Comparison of ENCODE assay signal across 26 cellular contexts in the genomic region with DNA sequence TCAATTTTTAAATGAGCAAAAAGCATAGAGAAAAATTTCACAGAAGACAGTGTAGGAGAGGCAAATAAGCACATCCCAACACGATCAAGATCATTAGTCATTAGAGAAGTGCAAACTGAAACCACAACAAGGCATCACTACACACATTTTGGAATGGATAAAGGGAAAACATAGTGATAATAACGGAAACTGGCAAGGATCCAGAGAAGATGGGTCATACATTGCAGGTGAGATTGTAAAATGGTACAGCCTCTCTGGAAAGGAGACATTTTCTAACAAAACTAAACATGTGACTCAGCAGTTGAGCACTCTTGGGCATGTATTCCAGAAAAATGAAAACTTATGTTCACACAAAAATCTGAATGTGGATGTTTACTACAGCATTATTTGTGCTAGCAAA.
DNase-seq lines count a peak whose midpoint lies in the region; ATAC-seq, FAIRE-seq and TF ChIP-seq lines count a peak whose summit lies in the region.
"Had no signal": no experiment of that assay in that cellular context is flagged by ENCODE, and none has a peak within 500 bp of the region (broad histone marks: within the 10 kb centered on the region; RNA-seq: fewer than 3 reads in every experiment).

No MANE protein-coding gene starts in this region.

- peak; percentile 21; the same call in 1 of the 3 replicates for ATAC-seq in GM12878
- ATAC-seq: activated T-cell treated with anti-CD3 and anti-CD28 coated beads, Interleukin-2, amount 50 U/mL, for 4 hours; GM23338; left colon; stimulated activated effector memory CD8-positive, alpha-beta T cell treated with anti-CD3 and anti-CD28 coated beads, Interleukin-12 subunit alpha, Interleukin-12 subunit beta, amount 100 ng/mL, for 72 hours had no signal

- RAD21 ChIA-PET in GM12878 (lab: Charles Lee; ENCODE audit: unreplicated experiment) = interaction anchor here (1.4 kb wide), 1 partner anchor 171 kb away, joined by 3 read pairs; no protein-coding TSS in a partner anchor

- TF ChIP-seq RAD21 in GM12878 (IDR thresholded peaks at IDR 0.05; ENCODE audit: insufficient read depth, low read depth, low read length) = no peak

- BruUV-seq in GM12878 (replicated peaks; lab: Mats Ljungman, UMichigan) (no TSS peak), A673 (replicated peaks; lab: Mats Ljungman, UMichigan) (no TSS peak)

- dilution Hi-C loops in keratinocyte (cut with MboI; ENCODE audit: extremely low pct_ligation_motif_present, low sequenced_read_pairs) = no loop called here

- H3K27ac ChIP-seq in GM12878 (ENCODE audit: control insufficient read depth, insufficient read depth) = no peak overlapping the region
- peak overlapping the region; percentile 74 for H3K27ac ChIP-seq in keratinocyte (ENCODE audit: control insufficient read depth, insufficient read depth, low read length)
- H3K27ac ChIP-seq in A673 (ENCODE audit: low read depth, low read length, poor library complexity, severe bottlenecking) = no peak overlapping the region
- H3K27ac ChIP-seq: SJSA1, skin epidermis, uterus had no signal

- H3K9ac ChIP-seq in GM12878 (ENCODE audit: control insufficient read depth, insufficient read depth, low read length) (no peak overlapping the region), keratinocyte (ENCODE audit: control insufficient read depth, extremely low read depth, insufficient read depth, low read length) (no peak overlapping the region)

- DNase-seq in EH (ENCODE audit: low read depth) = peak; percentile 15
- peak; percentile 38 for DNase-seq in HS-5 (ENCODE audit: low read depth)
- no peak for DNase-seq in GM12878 (ENCODE audit: low read depth, low spot score)
- peak; percentile 84 for DNase-seq in keratinocyte (ENCODE audit: low read depth, low spot score)
- DNase-seq in A673 (ENCODE audit: low spot score) = no peak
- DNase-seq in NCI-H82 (lab: John Stamatoyannopoulos, UW) = no peak
- no peak for DNase-seq in chondrocyte (ENCODE audit: low spot score)
- DNase-seq: activated CD8-positive, alpha-beta memory T cell treated with anti-CD3 and anti-CD28 coated beads for 24 hours; activated naive CD4-positive, alpha-beta T cell treated with anti-CD3 and anti-CD28 coated beads for 36 hours; activated T-cell treated with anti-CD3 and anti-CD28 coated beads, Interleukin-2, amount 50 U/mL, for 4 hours; amygdala; DND-41; erythroblast; left colon; mesenchymal stem cell; NCI-H1436 treated with DMSO at 0.1 percent for 48 hours; NCI-H526 treated with DMSO at 0.1 percent for 48 hours; OCI-M1; stimulated activated CD4-positive, alpha-beta T cell treated with anti-CD3 and anti-CD28 coated beads, Interleukin-1b, Interleukin-23, amount 100 ng/mL, for 48 hours; uterus had no signal

- H3K4me1 ChIP-seq in GM12878 (ENCODE audit: control insufficient read depth, insufficient read depth, low read length) (no peaks in the 10 kb centered on the region; the same call in 1 of the 2 replicates), keratinocyte (ENCODE audit: control insufficient read depth, extremely low read depth, insufficient read depth, low read length) (peaks cover 20% of the 10 kb centered on the region), A673 (ENCODE audit: insufficient read depth, low read length, poor library complexity, severe bottlenecking) (no peaks in the 10 kb centered on the region)
- H3K4me1 ChIP-seq: SJSA1, uterus had no signal

- peaks cover 21% of the 10 kb centered on the region for H3K9me3 Mint-ChIP-seq in chondrocyte (ENCODE audit: low read depth)

- H3K27me3 ChIP-seq in GM12878 (replicated peaks in 1 of 2; ENCODE audit: control insufficient read depth in 2 of 2, insufficient read depth in 2 of 2, low read length in 1 of 2) (no peaks in the 10 kb centered on the region), keratinocyte (ENCODE audit: control insufficient read depth, extremely low read depth, insufficient read depth, low read length) (no peaks in the 10 kb centered on the region), A673 (replicated peaks; ENCODE audit: insufficient read depth, low read depth, low read length, poor library complexity) (no peaks in the 10 kb centered on the region)
- H3K27me3 ChIP-seq: SJSA1, uterus had no signal

- H3K36me3 ChIP-seq in GM12878 (ENCODE audit: control insufficient read depth in 2 of 2, insufficient read depth in 2 of 2, low read length in 1 of 2) (no peaks in the 10 kb centered on the region), keratinocyte (ENCODE audit: control insufficient read depth in 2 of 2, extremely low read depth in 1 of 2, insufficient read depth in 2 of 2, low read length in 2 of 2) (no peaks in the 10 kb centered on the region), A673 (ENCODE audit: insufficient read depth, low read length, poor library complexity, severe bottlenecking) (no peaks in the 10 kb centered on the region)
- H3K36me3 ChIP-seq: SJSA1, uterus had no signal

- WGBS in GM12878 (ENCODE audit: insufficient coverage, insufficient replicate concordance, low lambda C conversion rate, missing lambda C conversion rate) = 2% methylated on average over 2 of the region's 2 CpGs

- no peaks in the 10 kb centered on the region for H3K79me2 ChIP-seq in GM12878 (ENCODE audit: control insufficient read depth, insufficient read depth, low read length)
- no peaks in the 10 kb centered on the region for H3K79me2 ChIP-seq in keratinocyte (ENCODE audit: control insufficient read depth, insufficient read depth, low read length)

- H3K9me3 ChIP-seq in GM12878 (replicated peaks; ENCODE audit: control insufficient read depth, insufficient read depth, low read length) (no peaks in the 10 kb centered on the region; the same call in 2 of the 3 replicates), keratinocyte (ENCODE audit: control insufficient read depth, low read depth, low read length) (peaks cover 3% of the 10 kb centered on the region), A673 (ENCODE audit: low read depth, low read length, poor library complexity, severe bottlenecking) (no peaks in the 10 kb centered on the region)
- H3K9me3 ChIP-seq: SJSA1, uterus had no signal

- peaks cover 10% of the 10 kb centered on the region for H3K27me3 Mint-ChIP-seq in chondrocyte (ENCODE audit: low read depth)

- SMC1A ChIA-PET in GM12878 (lab: Charles Lee; ENCODE audit: uncharacterized antibody, unreplicated experiment) = interaction anchor here (1.3 kb wide), 1 partner anchor 171 kb away, joined by 3 read pairs; no protein-coding TSS in a partner anchor

- H3K27ac Mint-ChIP-seq in chondrocyte (ENCODE audit: unreplicated experiment) = no peak overlapping the region
- H3K27ac Mint-ChIP-seq: activated naive CD4-positive, alpha-beta T cell treated with anti-CD3 and anti-CD28 coated beads for 36 hours; GM23338; stimulated activated effector memory CD8-positive, alpha-beta T cell treated with anti-CD3 and anti-CD28 coated beads, Interleukin-12 subunit alpha, Interleukin-12 subunit beta, amount 100 ng/mL, for 72 hours; T-helper 1 cell treated with Interleukin-12 subunit alpha and Interleukin-12 subunit beta and Interleukin-4 antibody, amounts not matched to agents 30 μg/mL and 1 μg/mL, for 36 hours had no signal

- H3K36me3 Mint-ChIP-seq in chondrocyte (ENCODE audit: low read depth) = peaks cover 7% of the 10 kb centered on the region
- H3K36me3 Mint-ChIP-seq: stimulated activated effector memory CD8-positive, alpha-beta T cell treated with anti-CD3 and anti-CD28 coated beads, Interleukin-12 subunit alpha, Interleukin-12 subunit beta, amount 100 ng/mL, for 72 hours had no signal

- CTCF ChIA-PET in GM12878 (lab: Yijun Ruan, JAX) = interaction anchor here (0.7 to 1.1 kb wide), 2 partner anchors 12 to 117 kb away, joined by 3 to 5 read pairs; no protein-coding TSS in a partner anchor
- CTCF ChIA-PET in A673 (lab: Charles Lee) = no interaction called here

- POLR2A ChIA-PET in GM12878 (lab: Charles Lee) = no interaction called here
- POLR2A ChIA-PET in A673 (lab: Charles Lee; ENCODE audit: low non-redundant PET) = no interaction called here

- no peak overlapping the region for H3K4me2 ChIP-seq in GM12878 (ENCODE audit: control insufficient read depth, insufficient read depth)
- peak overlapping the region; percentile 60 for H3K4me2 ChIP-seq in keratinocyte (ENCODE audit: control insufficient read depth, extremely low read depth, insufficient read depth, low read depth, low read length)
- H3K4me2 ChIP-seq: GM23338 had no signal

- H4K20me1 ChIP-seq in GM12878 (ENCODE audit: control insufficient read depth, insufficient read depth) = no peaks in the 10 kb centered on the region
- H4K20me1 ChIP-seq in keratinocyte (ENCODE audit: control insufficient read depth, extremely low read depth, insufficient read depth, low read length) = no peaks in the 10 kb centered on the region

- no peak overlapping the region for H2AFZ ChIP-seq in GM12878 (ENCODE audit: control insufficient read depth, low read depth, low read length)
- H2AFZ ChIP-seq in keratinocyte (ENCODE audit: control insufficient read depth, low read length) = peak overlapping the region; percentile 23
- H2AFZ ChIP-seq: GM23338 had no signal

- TF ChIP-seq CTCF in GM12878 (IDR thresholded peaks at IDR 0.05 in 2 of 3, conservative IDR thresholded peaks at IDR 0.05 in 1 of 3; ENCODE audit: control insufficient read depth in 2 of 3, extremely low read depth in 1 of 3, insufficient read depth in 1 of 3, low read depth in 3 of 3, low read length in 3 of 3) (no peak), keratinocyte (optimal IDR thresholded peaks at IDR 0.05 in 1 of 3, IDR thresholded peaks at IDR 0.05 in 1 of 3, conservative IDR thresholded peaks at IDR 0.05 in 1 of 3; ENCODE audit: extremely low read depth in 1 of 3, insufficient read depth in 2 of 3, low read length in 3 of 3) (no peak), A673 (conservative IDR thresholded peaks at IDR 0.05; ENCODE audit: low read depth, low read length) (no peak), chondrocyte (IDR thresholded peaks at IDR 0.05) (no peak)

- no peak for FAIRE-seq in GM12878 (lab: Jason Lieb, UNC)
- peak; percentile 94 for FAIRE-seq in keratinocyte (lab: Jason Lieb, UNC)

- no peak for TF ChIP-seq POLR2A in GM12878 (IDR thresholded peaks at IDR 0.05; ENCODE audit: low read depth, low read length)

- H3K4me3 Mint-ChIP-seq in chondrocyte (ENCODE audit: unreplicated experiment) = no peak overlapping the region
- H3K4me3 Mint-ChIP-seq: activated naive CD4-positive, alpha-beta T cell treated with anti-CD3 and anti-CD28 coated beads for 36 hours; activated T-cell treated with anti-CD3 and anti-CD28 coated beads, Interleukin-2, amount 50 U/mL, for 4 hours; central memory CD8-positive, alpha-beta T cell; GM23338; stimulated activated effector memory CD8-positive, alpha-beta T cell treated with anti-CD3 and anti-CD28 coated beads, Interleukin-12 subunit alpha, Interleukin-12 subunit beta, amount 100 ng/mL, for 72 hours; T-helper 1 cell treated with Interleukin-12 subunit alpha and Interleukin-12 subunit beta and Interleukin-4 antibody, amounts not matched to agents 30 μg/mL and 1 μg/mL, for 36 hours had no signal

- H3K4me1 Mint-ChIP-seq in chondrocyte (ENCODE audit: low read depth) = no peaks in the 10 kb centered on the region
- H3K4me1 Mint-ChIP-seq: central memory CD8-positive, alpha-beta T cell; GM23338; stimulated activated effector memory CD8-positive, alpha-beta T cell treated with anti-CD3 and anti-CD28 coated beads, Interleukin-12 subunit alpha, Interleukin-12 subunit beta, amount 100 ng/mL, for 72 hours had no signal

- intact Hi-C loops in GM12878 (cut with micrococcal nuclease; ENCODE audit: unreplicated experiment) (no loop called here), A673 (cut with micrococcal nuclease; ENCODE audit: unreplicated experiment) (no loop called here)

- H3K4me3 ChIP-seq in GM12878 (no peak overlapping the region), keratinocyte (ENCODE audit: control insufficient read depth in 2 of 3, extremely low read depth in 1 of 3, insufficient read depth in 2 of 3, low read depth in 1 of 3, low read length in 3 of 3) (peak overlapping the region in 1 of 3 experiments; percentile 26), A673 (ENCODE audit: low read depth, low read length, poor library complexity, severe bottlenecking) (no peak overlapping the region)
- H3K4me3 ChIP-seq: GM23338, SJSA1, skin epidermis, uterus had no signal

- in situ Hi-C loops in GM12878 (cut with MboI) = no loop called here

- TF ChIP-seq EP300 in GM12878 (IDR thresholded peaks at IDR 0.05; ENCODE audit: borderline replicate concordance in 1 of 2, control insufficient read depth in 1 of 2, low read depth in 2 of 2, low read length in 2 of 2) = no peak

- no peaks in the 10 kb centered on the region for H3K9me1 ChIP-seq in keratinocyte (ENCODE audit: control insufficient read depth, extremely low read depth, insufficient read depth, low read length)

Comparison
In these comparisons a context has a peak if more than half of its experiments do, and no peak if none do; other contexts are left out.
1. DNase-seq: peak in EH (single experiment), HS-5 (single experiment) and keratinocyte (single experiment); none in GM12878 (single experiment), A673 (single experiment), NCI-H82 (single experiment) and chondrocyte (single experiment).